Comparison of ENCODE assay signal across 7 cellular contexts in genomic region chr2:121699421-121700328, GRCh38. TPM values are rescaled to one million over a fixed set of nuclear protein-coding genes. Genes with fewer than 3 reads are reported as not detected.
DNase-seq lines count a peak whose midpoint lies in the region; ATAC-seq and TF ChIP-seq lines count a peak whose summit lies in the region.

No MANE protein-coding gene starts in this region.

- no peak for TF ChIP-seq CTCF in Panc1 (IDR thresholded peaks at IDR 0.05)

- H3K36me3 Mint-ChIP-seq in activated T-cell treated with anti-CD3 and anti-CD28 coated beads, Interleukin-2, amount 50 U/mL, for 72 hours (ENCODE audit: insufficient read depth in 2 of 2) = no peaks in the 10 kb centered on the region

- H3K36me3 ChIP-seq in Panc1 (ENCODE audit: control insufficient read depth, insufficient read depth, low read length) = no peaks in the 10 kb centered on the region

- H3K27ac ChIP-seq in Panc1 (ENCODE audit: low read length) = 0 out of 2 replicates have a peak overlapping the region, but pooled peaks have one; percentile 29

- DNase-seq in Panc1 (ENCODE audit: low read depth, low spot score) (peak; percentile 82), germinal center (ENCODE audit: low spot score) (peak; percentile 31), NCI-H1436 treated with DMSO at 0.1 percent for 48 hours (lab: John Stamatoyannopoulos, UW) (no peak)
- peak; percentile 88 to 92 for DNase-seq in activated T-cell treated with anti-CD3 and anti-CD28 coated beads, Interleukin-2, amount 50 U/mL, for 72 hours
- peak; percentile 62 to 74 for DNase-seq in stimulated activated CD4-positive, alpha-beta T cell treated with anti-CD3 and anti-CD28 coated beads, Interleukin-12 subunit alpha, Interleukin-12 subunit beta, amount 100 ng/mL, for 24 hours (ENCODE audit: low read depth in 2 of 2)

- peaks cover 20% of the 10 kb centered on the region for H3K4me1 ChIP-seq in Panc1 (ENCODE audit: control insufficient read depth, insufficient read depth, low read length)

- H3K4me3 Mint-ChIP-seq in activated T-cell treated with anti-CD3 and anti-CD28 coated beads, Interleukin-2, amount 50 U/mL, for 72 hours = peak overlapping the region; percentile 91 to 97

- H3K27me3 Mint-ChIP-seq in activated T-cell treated with anti-CD3 and anti-CD28 coated beads, Interleukin-2, amount 50 U/mL, for 72 hours (ENCODE audit: low read depth) = no peaks in the 10 kb centered on the region

- intact Hi-C loops in Panc1 (cut with micrococcal nuclease; ENCODE audit: unreplicated experiment) = no loop called here

- BruUV-seq in Panc1 (replicated peaks; lab: Mats Ljungman, UMichigan) = no TSS peak

- peak overlapping the region; percentile 0 to 42; a peak in 2 of 4 replicates for H3K4me3 ChIP-seq in Panc1 (ENCODE audit: low read depth in 2 of 2, low read length in 2 of 2)

- in situ Hi-C loops in Panc1 (cut with HindIII; ENCODE audit: low pct_unique_long_range_greater_than_20kb, low sequenced_read_pairs) = no loop called here

- H3K9me3 Mint-ChIP-seq in activated T-cell treated with anti-CD3 and anti-CD28 coated beads, Interleukin-2, amount 50 U/mL, for 72 hours = no peaks in the 10 kb centered on the region

- no peaks in the 10 kb centered on the region for H3K9me3 ChIP-seq in Panc1 (ENCODE audit: control insufficient read depth, insufficient read depth, low read depth, low read length)

- no peaks in the 10 kb centered on the region for H3K27me3 ChIP-seq in Panc1 (ENCODE audit: control insufficient read depth, insufficient read depth, low read length)

- H3K4me1 Mint-ChIP-seq in activated T-cell treated with anti-CD3 and anti-CD28 coated beads, Interleukin-2, amount 50 U/mL, for 72 hours (ENCODE audit: low read depth) = peaks cover 54% of the 10 kb centered on the region

- CTCF ChIA-PET in Panc1 (lab: Charles Lee) = interaction anchor here (0.6 to 0.7 kb wide), 2 partner anchors 9 to 70 kb away, joined by 3 to 8 read pairs; no protein-coding TSS in a partner anchor

- peak overlapping the region; percentile 93 for H3K27ac Mint-ChIP-seq in activated T-cell treated with anti-CD3 and anti-CD28 coated beads, Interleukin-2, amount 50 U/mL, for 72 hours

- POLR2A ChIA-PET in Panc1 (lab: Charles Lee) = no interaction called here

- peak; percentile 97 for ATAC-seq in GM19023 (IDR thresholded peaks at IDR 0.05; ENCODE audit: unreplicated experiment)
- ATAC-seq in HG03097 (IDR thresholded peaks at IDR 0.05; ENCODE audit: low FRiP score, unreplicated experiment) = peak; percentile 98
- ATAC-seq in Panc1 = peak; percentile 82
- peak; percentile 98 to 99 for ATAC-seq in activated T-cell treated with anti-CD3 and anti-CD28 coated beads, Interleukin-2, amount 50 U/mL, for 72 hours (replicated peaks in 1 of 2)

RNA-seq across cellular contexts. Expression of gene NIFK, which starts 37.0 kb away (rescaled TPM):
- 84.5 TPM for total RNA-seq in Panc1 (2021; ENCODE audit: unreplicated experiment)
- 24.9 TPM for polyA plus RNA-seq in Panc1 (2012; ENCODE audit: insufficient read length)
- total RNA-seq in activated T-cell treated with anti-CD3 and anti-CD28 coated beads, Interleukin-2, amount 50 U/mL, for 72 hours = 100 to 1,000 TPM; 118 to 137 TPM

RNA-seq across cellular contexts. Expression of gene CLASP1, which starts 50.4 kb away (rescaled TPM):
- total RNA-seq in Panc1 (2021; ENCODE audit: unreplicated experiment) = 49.2 TPM
- 22.2 TPM for polyA plus RNA-seq in Panc1 (2012; ENCODE audit: insufficient read length)
- 100 to 1,000 TPM in 1 of 2 donors, 10 to 100 TPM in 1; 95.1 to 121 TPM for total RNA-seq in activated T-cell treated with anti-CD3 and anti-CD28 coated beads, Interleukin-2, amount 50 U/mL, for 72 hours

RNA-seq across cellular contexts. Expression of gene TSN, which starts 55.8 kb away (rescaled TPM):
- 96.0 TPM for total RNA-seq in Panc1 (2021; ENCODE audit: unreplicated experiment)
- polyA plus RNA-seq in Panc1 (2012; ENCODE audit: insufficient read length) = 70.7 TPM
- 10 to 100 TPM; 67.6 to 82.1 TPM for total RNA-seq in activated T-cell treated with anti-CD3 and anti-CD28 coated beads, Interleukin-2, amount 50 U/mL, for 72 hours
